1 cellular context compared by ENCODE assay signal in genomic region chr1:225891229-225891972, GRCh38.
TF ChIP-seq lines count a peak whose summit lies in the region.

No MANE protein-coding gene starts in this region.

TF ChIP-seq in GM23338, 12 proteins besides CTCF, POLR2A, EP300 and RAD21 (continued from another document):
- TF ChIP-seq ZNF462 (CRISPR knock-in tag; IDR thresholded peaks at IDR 0.05) (no peak), ETS1 (IDR thresholded peaks at IDR 0.05) (no peak), POLR2AphosphoS5 (IDR thresholded peaks at IDR 0.05; ENCODE audit: low read depth) (no peak), NANOG (IDR thresholded peaks at IDR 0.05; ENCODE audit: borderline replicate concordance) (no peak), STAT1 (IDR thresholded peaks at IDR 0.05; ENCODE audit: unreplicated experiment) (no peak)
